In genomic region chr10:117375360-117376147, GRCh38 we compare ENCODE assay signal across 8 cellular contexts. TPM values are rescaled to one million over a fixed set of nuclear protein-coding genes. Genes with fewer than 3 reads are reported as not detected.
DNase-seq lines count a peak whose midpoint lies in the region; ATAC-seq and TF ChIP-seq lines count a peak whose summit lies in the region.

A gene with protein sequence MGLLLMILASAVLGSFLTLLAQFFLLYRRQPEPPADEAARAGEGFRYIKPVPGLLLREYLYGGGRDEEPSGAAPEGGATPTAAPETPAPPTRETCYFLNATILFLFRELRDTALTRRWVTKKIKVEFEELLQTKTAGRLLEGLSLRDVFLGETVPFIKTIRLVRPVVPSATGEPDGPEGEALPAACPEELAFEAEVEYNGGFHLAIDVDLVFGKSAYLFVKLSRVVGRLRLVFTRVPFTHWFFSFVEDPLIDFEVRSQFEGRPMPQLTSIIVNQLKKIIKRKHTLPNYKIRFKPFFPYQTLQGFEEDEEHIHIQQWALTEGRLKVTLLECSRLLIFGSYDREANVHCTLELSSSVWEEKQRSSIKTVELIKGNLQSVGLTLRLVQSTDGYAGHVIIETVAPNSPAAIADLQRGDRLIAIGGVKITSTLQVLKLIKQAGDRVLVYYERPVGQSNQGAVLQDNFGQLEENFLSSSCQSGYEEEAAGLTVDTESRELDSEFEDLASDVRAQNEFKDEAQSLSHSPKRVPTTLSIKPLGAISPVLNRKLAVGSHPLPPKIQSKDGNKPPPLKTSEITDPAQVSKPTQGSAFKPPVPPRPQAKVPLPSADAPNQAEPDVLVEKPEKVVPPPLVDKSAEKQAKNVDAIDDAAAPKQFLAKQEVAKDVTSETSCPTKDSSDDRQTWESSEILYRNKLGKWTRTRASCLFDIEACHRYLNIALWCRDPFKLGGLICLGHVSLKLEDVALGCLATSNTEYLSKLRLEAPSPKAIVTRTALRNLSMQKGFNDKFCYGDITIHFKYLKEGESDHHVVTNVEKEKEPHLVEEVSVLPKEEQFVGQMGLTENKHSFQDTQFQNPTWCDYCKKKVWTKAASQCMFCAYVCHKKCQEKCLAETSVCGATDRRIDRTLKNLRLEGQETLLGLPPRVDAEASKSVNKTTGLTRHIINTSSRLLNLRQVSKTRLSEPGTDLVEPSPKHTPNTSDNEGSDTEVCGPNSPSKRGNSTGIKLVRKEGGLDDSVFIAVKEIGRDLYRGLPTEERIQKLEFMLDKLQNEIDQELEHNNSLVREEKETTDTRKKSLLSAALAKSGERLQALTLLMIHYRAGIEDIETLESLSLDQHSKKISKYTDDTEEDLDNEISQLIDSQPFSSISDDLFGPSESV (minus strand): TSS chr10:117375440. CDS start chr10:117375227, 213 bp downstream.

- POLR2A ChIA-PET in A673 (lab: Charles Lee; ENCODE audit: low non-redundant PET), result no interaction called here

- BruUV-seq in A673 (replicated peaks; lab: Mats Ljungman, UMichigan), result no TSS peak

- H3K27ac ChIP-seq in A673 (ENCODE audit: low read depth, low read length, poor library complexity, severe bottlenecking) (peak within 1 kb of the TSS; percentile 78), WERI-Rb-1 (peak within 1 kb of the TSS; percentile 91), breast epithelium (peak within 1 kb of the TSS; percentile 94 to 96), skin epidermis (peak within 1 kb of the TSS; percentile 83 to 97 (median 92))

- H3K27me3 ChIP-seq in A673 (replicated peaks; ENCODE audit: insufficient read depth, low read depth, low read length, poor library complexity), result peaks cover 37% of the 10 kb centered on the region
- H3K27me3 ChIP-seq in WERI-Rb-1 (ENCODE audit: insufficient read depth, low read depth, severe bottlenecking), result peaks cover 6% of the 10 kb centered on the region
- H3K27me3 ChIP-seq in breast epithelium, result peaks cover 0 to 4% of the 10 kb centered on the region in 2 donors

- peaks cover 5% of the 10 kb centered on the region for H3K4me1 ChIP-seq in A673 (ENCODE audit: insufficient read depth, low read length, poor library complexity, severe bottlenecking)
- H3K4me1 ChIP-seq in breast epithelium, result peaks cover 0 to 7% of the 10 kb centered on the region in 2 donors

- ATAC-seq in GM18867 (IDR thresholded peaks at IDR 0.05; ENCODE audit: unreplicated experiment) (peak; percentile 89), HG03097 (IDR thresholded peaks at IDR 0.05; ENCODE audit: low FRiP score, unreplicated experiment) (peak; percentile 88)

- H3K4me3 ChIP-seq in A673 (ENCODE audit: low read depth, low read length, poor library complexity, severe bottlenecking), result peak within 1 kb of the TSS; percentile 92
- peak within 1 kb of the TSS; percentile 89 for H3K4me3 ChIP-seq in WERI-Rb-1 (ENCODE audit: low read depth, low read length)
- peak within 1 kb of the TSS; percentile 63 to 96 (median 87) for H3K4me3 ChIP-seq in breast epithelium
- H3K4me3 ChIP-seq in iPS-18c (ENCODE audit: insufficient read depth, low read depth, low read length), result peak within 1 kb of the TSS; percentile 95
- peak within 1 kb of the TSS; percentile 53 to 98 (median 89) for H3K4me3 ChIP-seq in skin epidermis

- H3K36me3 ChIP-seq in A673 (ENCODE audit: insufficient read depth, low read length, poor library complexity, severe bottlenecking) (no peaks in the 10 kb centered on the region), WERI-Rb-1 (peaks cover 4% of the 10 kb centered on the region), breast epithelium (no peaks in the 10 kb centered on the region)

- intact Hi-C loops in A673 (cut with micrococcal nuclease; ENCODE audit: unreplicated experiment) (no loop called here), breast epithelium (cut with DNase I; ENCODE audit: low total_unique reads) (no loop called here)

- CTCF ChIA-PET in A673 (lab: Charles Lee), result no interaction called here

- peak; percentile 95 for DNase-seq in A673 (ENCODE audit: low spot score)
- peak; percentile 92 for DNase-seq in NCI-H2227 (lab: John Stamatoyannopoulos, UW; ENCODE audit: unreplicated experiment)
- DNase-seq in WERI-Rb-1, result peak; percentile 93
- peak; percentile 89 to 91 for DNase-seq in breast epithelium (ENCODE audit: low spot score in 2 of 2)

- TF ChIP-seq CTCF in A673 (conservative IDR thresholded peaks at IDR 0.05; ENCODE audit: low read depth, low read length) (no peak), WERI-Rb-1 (IDR thresholded peaks at IDR 0.05; ENCODE audit: low read depth, low read length) (no peak), breast epithelium (IDR thresholded peaks at IDR 0.05) (peak in 1 of 3 donors; percentile 11)

- TF ChIP-seq POLR2A in breast epithelium (IDR thresholded peaks at IDR 0.05), result peak; percentile 47

- H3K9me3 ChIP-seq in A673 (ENCODE audit: low read depth, low read length, poor library complexity, severe bottlenecking), result no peaks in the 10 kb centered on the region
- no peaks in the 10 kb centered on the region for H3K9me3 ChIP-seq in WERI-Rb-1 (ENCODE audit: severe bottlenecking)
- H3K9me3 ChIP-seq in breast epithelium, result no peaks in the 10 kb centered on the region
- H3K9me3 ChIP-seq in iPS-18c (ENCODE audit: control insufficient read depth, insufficient read depth, low read length), result no peaks in the 10 kb centered on the region

RNA-seq across cellular contexts. Expression of the gene that starts here (rescaled TPM):
- total RNA-seq in A673 (2021) (28.7 and 29.5 TPM in 2 replicates), breast epithelium (10 to 100 TPM; 27.5 to 51.2 (median 27.9) TPM)

Comparison
In these comparisons a context has a peak if more than half of its experiments do, and no peak if none do; other contexts are left out.
1. Peak in every context shown above with its lines: DNase-seq, ATAC-seq, H3K4me3 ChIP-seq and H3K27ac ChIP-seq.